8 cellular contexts compared by ENCODE assay signal in the genomic region with DNA sequence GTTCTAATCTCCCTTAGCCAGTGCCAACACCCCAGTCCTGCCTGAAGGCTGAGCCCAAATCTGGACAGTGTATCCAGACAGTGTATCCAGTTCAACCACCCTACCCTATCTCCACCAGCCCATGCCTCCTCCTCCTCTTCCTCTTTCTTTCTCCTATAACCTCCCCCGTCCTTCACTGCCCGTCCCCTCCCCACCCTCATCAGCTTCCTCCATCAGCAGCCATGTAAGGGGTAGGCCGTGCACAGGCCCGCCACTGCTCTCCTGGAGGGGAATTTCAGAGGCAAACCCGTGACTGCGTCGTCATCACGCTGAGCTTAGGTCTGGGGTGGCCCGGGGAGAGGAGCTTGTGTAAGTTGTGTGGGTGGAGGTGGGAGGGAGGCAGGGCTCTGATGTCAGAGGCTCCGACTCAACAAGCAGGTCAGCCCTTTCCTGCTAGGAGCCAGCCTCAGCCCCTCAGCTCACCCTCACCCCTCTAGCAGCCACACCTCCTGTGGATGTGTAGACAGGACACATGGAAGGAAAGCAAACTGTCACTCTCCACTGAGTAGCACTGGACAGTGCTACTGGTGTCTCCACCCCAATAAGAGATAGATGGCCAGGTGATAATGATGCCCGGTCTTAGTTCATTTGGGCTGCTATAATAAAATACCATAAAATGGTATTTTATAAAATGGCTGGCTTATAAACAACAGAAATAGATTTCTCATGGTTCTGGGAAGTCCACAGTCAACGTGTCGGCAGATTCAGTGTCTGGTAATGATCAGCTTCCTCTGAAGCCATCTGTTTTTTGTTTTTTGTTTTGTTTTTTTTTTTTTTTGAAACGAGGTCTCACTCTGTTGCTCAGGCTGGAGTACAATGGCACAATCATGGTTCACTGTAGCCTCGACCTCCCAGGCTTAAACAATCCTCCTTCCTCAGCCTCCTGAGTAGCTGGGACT. TPM values are rescaled to one million over a fixed set of nuclear protein-coding genes. Genes with fewer than 3 reads are reported as not detected.
DNase-seq lines count a peak whose midpoint lies in the region; ATAC-seq and TF ChIP-seq lines count a peak whose summit lies in the region.

No MANE protein-coding gene starts in this region.

- H3K27ac ChIP-seq in CD4-positive, CD25-positive, alpha-beta regulatory T cell (ENCODE audit: insufficient read depth, low read length, poor library complexity, severe bottlenecking): peak overlapping the region; percentile 60

- no peaks in the 10 kb centered on the region for H3K27me3 Mint-ChIP-seq in CD4-positive, CD25-positive, alpha-beta regulatory T cell
- H3K27me3 Mint-ChIP-seq in Caco-2 (ENCODE audit: insufficient read depth, unreplicated experiment): no peaks in the 10 kb centered on the region

- no peak for TF ChIP-seq CTCF in fibroblast of mammary gland (conservative IDR thresholded peaks at IDR 0.05; ENCODE audit: control insufficient read depth, insufficient read depth, low read depth, low read length)
- TF ChIP-seq CTCF in Caco-2 (IDR thresholded peaks at IDR 0.05; ENCODE audit: insufficient read depth in 1 of 2, low read depth in 1 of 2, low read length in 1 of 2, severe bottlenecking in 1 of 2, unreplicated experiment in 1 of 2): no peak

- peaks cover 10% of the 10 kb centered on the region for H3K4me1 ChIP-seq in CD4-positive, CD25-positive, alpha-beta regulatory T cell (ENCODE audit: control insufficient read depth, insufficient read depth, low read length, poor library complexity, severe bottlenecking)
- no peaks in the 10 kb centered on the region; the same call in 1 of the 2 replicates for H3K4me1 ChIP-seq in Caco-2

- CTCF ChIA-PET in Caco-2 (lab: Charles Lee): no interaction called here

- POLR2A ChIA-PET in Caco-2 (lab: Charles Lee): no interaction called here

- no peak overlapping the region for H3K4me3 ChIP-seq in CD4-positive, CD25-positive, alpha-beta regulatory T cell (ENCODE audit: low read depth, low read length)
- no peak overlapping the region for H3K4me3 ChIP-seq in fibroblast of mammary gland (ENCODE audit: control insufficient read depth, low read depth, low read length)
- H3K4me3 ChIP-seq in Caco-2 (ENCODE audit: low read depth, low read length): no peak overlapping the region

- intact Hi-C loops in Caco-2 (cut with micrococcal nuclease; ENCODE audit: unreplicated experiment): no loop called here

- peaks cover 0 to 8% (median 2%) of the 10 kb centered on the region in 7 donors for H3K9me3 Mint-ChIP-seq in CD4-positive, CD25-positive, alpha-beta regulatory T cell
- no peaks in the 10 kb centered on the region for H3K9me3 Mint-ChIP-seq in Caco-2 (ENCODE audit: unreplicated experiment)

- H3K27me3 ChIP-seq in CD4-positive, CD25-positive, alpha-beta regulatory T cell (ENCODE audit: control insufficient read depth, insufficient read depth, low read length): no peaks in the 10 kb centered on the region
- H3K27me3 ChIP-seq in Caco-2 (replicated peaks; ENCODE audit: control insufficient read depth, insufficient read depth, low read length): no peaks in the 10 kb centered on the region

- H3K36me3 ChIP-seq in CD4-positive, CD25-positive, alpha-beta regulatory T cell (ENCODE audit: control insufficient read depth, insufficient read depth, low read length): no peaks in the 10 kb centered on the region
- no peaks in the 10 kb centered on the region for H3K36me3 ChIP-seq in Caco-2 (ENCODE audit: control insufficient read depth, insufficient read depth, low read length)

- no peaks in the 10 kb centered on the region for H3K36me3 Mint-ChIP-seq in CD4-positive, CD25-positive, alpha-beta regulatory T cell
- H3K36me3 Mint-ChIP-seq in Caco-2 (ENCODE audit: insufficient read depth, unreplicated experiment): no peaks in the 10 kb centered on the region

- ATAC-seq in CD4-positive, CD25-positive, alpha-beta regulatory T cell (ENCODE audit: low read depth in 2 of 2): peak; percentile 86 to 89
- ATAC-seq in GM21515 (IDR thresholded peaks at IDR 0.05; ENCODE audit: unreplicated experiment): peak; percentile 83

- in situ Hi-C loops in G401 (cut with HindIII; ENCODE audit: low sequenced_read_pairs): no loop called here

- peak; percentile 66 to 88 (median 75) for DNase-seq in CD4-positive, CD25-positive, alpha-beta regulatory T cell
- DNase-seq in Kasumi-1 (lab: John Stamatoyannopoulos, UW) (peak; percentile 13 to 24), fibroblast of mammary gland (ENCODE audit: low read depth) (peak; percentile 92), putamen (ENCODE audit: low spot score) (peak; percentile 45), G401 (ENCODE audit: low spot score) (no peak), Caco-2 (no peak)
- peak; percentile 80 to 89 for DNase-seq in activated CD8-positive, alpha-beta memory T cell treated with anti-CD3 and anti-CD28 coated beads for 4 hours (ENCODE audit: low read depth in 2 of 2)

- H3K4me1 Mint-ChIP-seq in CD4-positive, CD25-positive, alpha-beta regulatory T cell: peaks cover 5 to 27% (median 7%) of the 10 kb centered on the region in 4 donors
- H3K4me1 Mint-ChIP-seq in Caco-2 (ENCODE audit: low read depth, unreplicated experiment): no peaks in the 10 kb centered on the region

- H3K27ac Mint-ChIP-seq in CD4-positive, CD25-positive, alpha-beta regulatory T cell: peak overlapping the region; percentile 63 to 91 (median 82)
- H3K27ac Mint-ChIP-seq in Caco-2 (ENCODE audit: unreplicated experiment): no peak overlapping the region

- no TSS peak for BruUV-seq in Caco-2 (replicated peaks; lab: Mats Ljungman, UMichigan)

- H3K9me3 ChIP-seq in CD4-positive, CD25-positive, alpha-beta regulatory T cell (ENCODE audit: control insufficient read depth in 2 of 2, low read length in 2 of 2): peaks cover 6 to 8% of the 10 kb centered on the region in 2 experiments
- H3K9me3 ChIP-seq in Caco-2: peaks cover 12% of the 10 kb centered on the region; the same call in 1 of the 2 replicates

- peak overlapping the region in 3 of 4 donors; percentile 8 to 70 (median 33) for H3K4me3 Mint-ChIP-seq in CD4-positive, CD25-positive, alpha-beta regulatory T cell
- H3K4me3 Mint-ChIP-seq in Caco-2 (ENCODE audit: unreplicated experiment): no peak overlapping the region

RNA-seq across cellular contexts. Expression of a gene that starts 50.4 kb away (rescaled TPM):
- 48.9 TPM for total RNA-seq in CD4-positive, CD25-positive, alpha-beta regulatory T cell
- 1 to 10 TPM; 2.2 to 6.7 (median 4.0) TPM for polyA plus RNA-seq in CD4-positive, CD25-positive, alpha-beta regulatory T cell
- total RNA-seq in G401 (2014; rRNA removed; shearing (Covaris generic)): 57.2 and 59.4 TPM in 2 replicates
- 24.1 and 24.7 TPM in 2 replicates for total RNA-seq in Caco-2 (2022)

Comparison
In these comparisons a context has a peak if more than half of its experiments do, and no peak if none do; other contexts are left out.
1. DNase-seq: peak in CD4-positive, CD25-positive, alpha-beta regulatory T cell (3 of 3), Kasumi-1 (2 of 2), activated CD8-positive, alpha-beta memory T cell treated with anti-CD3 and anti-CD28 coated beads for 4 hours (2 of 2), fibroblast of mammary gland (single experiment) and putamen (single experiment); none in G401 (single experiment) and Caco-2 (0 of 2).